In genomic region chr1:108082006-108082405, GRCh38 we compare ENCODE assay signal across 14 cellular contexts.
DNase-seq lines count a peak whose midpoint lies in the region; ATAC-seq lines count a peak whose summit lies in the region.
"Had no signal": no experiment of that assay in that cellular context is flagged by ENCODE, and none has a peak within 500 bp of the region (broad histone marks: within the 10 kb centered on the region; RNA-seq: fewer than 3 reads in every experiment).

No MANE protein-coding gene starts in this region.

- H3K4me1 Mint-ChIP-seq in activated naive CD8-positive, alpha-beta T cell (ENCODE audit: low read depth), result peaks cover 66% of the 10 kb centered on the region
- peaks cover 66 to 75% of the 10 kb centered on the region in 2 donors for H3K4me1 Mint-ChIP-seq in immature natural killer cell

- DNase-seq in left cardiac atrium (no peak), cardiac septum (ENCODE audit: low spot score) (no peak), immature natural killer cell (no peak), substantia nigra (lab: John Stamatoyannopoulos, UW) (peak in 39 of 49 donors; percentile 1 to 76 (median 31)), HuH-7.5 (ENCODE audit: low spot score) (no peak)
- DNase-seq: NCI-H1092 treated with DMSO at 0.1 percent for 48 hours, NCI-H2227 treated with DMSO at 0.1 percent for 48 hours, SK-N-SH, transverse colon had no signal

- H3K36me3 Mint-ChIP-seq in activated naive CD8-positive, alpha-beta T cell, result peaks cover 2% of the 10 kb centered on the region
- no peaks in the 10 kb centered on the region for H3K36me3 Mint-ChIP-seq in immature natural killer cell
- H3K36me3 Mint-ChIP-seq: WTC11 had no signal

- no peaks in the 10 kb centered on the region for H3K9me3 Mint-ChIP-seq in activated naive CD8-positive, alpha-beta T cell (ENCODE audit: low read depth)
- no peaks in the 10 kb centered on the region for H3K9me3 Mint-ChIP-seq in immature natural killer cell
- H3K9me3 Mint-ChIP-seq: WTC11 had no signal

- H3K27ac ChIP-seq in substantia nigra (ENCODE audit: low read depth, low read length, poor library complexity, severe bottlenecking), result no peak overlapping the region
- H3K27ac ChIP-seq: transverse colon had no signal

- H3K27ac Mint-ChIP-seq in activated naive CD8-positive, alpha-beta T cell, result peak overlapping the region; percentile 85
- H3K27ac Mint-ChIP-seq in immature natural killer cell, result peak overlapping the region; percentile 81 to 95 (median 86)
- H3K27ac Mint-ChIP-seq: progenitor cell of endocrine pancreas, WTC11 had no signal

- H3K4me3 Mint-ChIP-seq in activated naive CD8-positive, alpha-beta T cell, result no peak overlapping the region
- H3K4me3 Mint-ChIP-seq in immature natural killer cell, result peak overlapping the region; percentile 34 to 73 (median 70)
- H3K4me3 Mint-ChIP-seq: WTC11 had no signal

- no peaks in the 10 kb centered on the region for H3K27me3 Mint-ChIP-seq in activated naive CD8-positive, alpha-beta T cell
- H3K27me3 Mint-ChIP-seq in immature natural killer cell (ENCODE audit: low read depth in 3 of 3), result peaks cover 2 to 5% (median 4%) of the 10 kb centered on the region in 3 donors

- intact Hi-C loops in left cardiac atrium (cut with DNase I), result no loop called here
- intact Hi-C loops in cardiac septum (cut with DNase I), result no loop called here

- ATAC-seq in left cardiac atrium (peak; percentile 38), HG02642 (IDR thresholded peaks at IDR 0.05; ENCODE audit: poor library complexity, unreplicated experiment) (no peak), GM21529 (IDR thresholded peaks at IDR 0.05; ENCODE audit: unreplicated experiment) (no peak)

Comparison
In these comparisons a context has a peak if more than half of its experiments do, and no peak if none do; other contexts are left out.
1. ATAC-seq: peak in left cardiac atrium (2 of 2); none in HG02642 (single experiment) and GM21529 (single experiment).
2. DNase-seq: peak in substantia nigra (39 of 49); none in left cardiac atrium (single experiment), cardiac septum (single experiment), immature natural killer cell (0 of 3) and HuH-7.5 (single experiment).